In genomic region chr1:244050835-244051444, GRCh38 we compare ENCODE assay signal across 8 cellular contexts. TPM values are rescaled to one million over a fixed set of nuclear protein-coding genes. Genes with fewer than 3 reads are reported as not detected.
DNase-seq lines count a peak whose midpoint lies in the region; ATAC-seq, FAIRE-seq and TF ChIP-seq lines count a peak whose summit lies in the region.

Gene ZBTB18 (plus strand): TSS chr1:244051283. CDS start chr1:244051432, 149 bp downstream.

- H3K36me3 ChIP-seq in Loucy (ENCODE audit: insufficient read depth, low read length) (peaks cover 19% of the 10 kb centered on the region; the same call in 1 of the 2 replicates), esophagus (ENCODE audit: control insufficient read depth in 2 of 2, insufficient read depth in 2 of 2, low read length in 1 of 2) (peaks cover 3 to 14% of the 10 kb centered on the region in 2 donors)

- WGBS in esophagus, 2 donors, result 29 to 32% methylated on average over 4 of the region's 4 CpGs

- H3K9me3 ChIP-seq in Loucy (ENCODE audit: insufficient read depth, low read depth, low read length), result no peaks in the 10 kb centered on the region
- no peaks in the 10 kb centered on the region for H3K9me3 ChIP-seq in esophagus (ENCODE audit: control insufficient read depth in 2 of 2, insufficient read depth in 1 of 2, low read depth in 1 of 2, low read length in 1 of 2)

- H3K9ac ChIP-seq in Loucy (ENCODE audit: low read depth, low read length, poor library complexity, severe bottlenecking), result peak within 1 kb of the TSS; percentile 91

- peaks cover 39% of the 10 kb centered on the region for H3K4me1 ChIP-seq in Loucy (ENCODE audit: insufficient read depth, low read length, poor library complexity, severe bottlenecking)
- H3K4me1 ChIP-seq in esophagus (ENCODE audit: control insufficient read depth in 2 of 2, insufficient read depth in 2 of 2, low read length in 1 of 2), result no peaks in the 10 kb centered on the region

- H2AFZ ChIP-seq in Loucy (ENCODE audit: low read length), result no peak within 1 kb of the TSS

- DNase-seq in D721Med (ENCODE audit: insufficient read length, low spot score), result peak; percentile 68
- DNase-seq in mucosa of gallbladder (ENCODE audit: low spot score), result no peak

- H3K27me3 ChIP-seq in Loucy (ENCODE audit: insufficient read depth, low read length, poor library complexity, severe bottlenecking) (no peaks in the 10 kb centered on the region), esophagus (ENCODE audit: control insufficient read depth in 1 of 2, insufficient read depth in 2 of 2, low read length in 2 of 2) (no peaks in the 10 kb centered on the region)

- H3K27ac ChIP-seq in esophagus (ENCODE audit: low read depth in 2 of 2, low read length in 1 of 2), result peak within 1 kb of the TSS; percentile 12 to 57

- H3K9me2 ChIP-seq in Loucy (replicated peaks; ENCODE audit: low read depth, low read length), result no peaks in the 10 kb centered on the region

- TF ChIP-seq CTCF in D721Med (IDR thresholded peaks at IDR 0.05; ENCODE audit: insufficient read depth, missing control alignments) (no peak), Loucy (conservative IDR thresholded peaks at IDR 0.05; ENCODE audit: low read length) (no peak)

- peak within 1 kb of the TSS; percentile 98 for H3K4me2 ChIP-seq in Loucy (ENCODE audit: low read depth, low read length, poor library complexity, severe bottlenecking)

- H3F3A ChIP-seq in Loucy (ENCODE audit: low read depth), result no peaks in the 10 kb centered on the region

- H3K4me3 ChIP-seq in Loucy (ENCODE audit: low read length, poor library complexity, severe bottlenecking) (peak within 1 kb of the TSS; percentile 100), esophagus (ENCODE audit: low read depth in 1 of 2, low read length in 2 of 2) (peak within 1 kb of the TSS in 1 of 2 donors; percentile 97)

- ATAC-seq in SK-N-SH treated with all-trans-retinoic acid at 6 μM for 48 hours (peak; percentile 33), GM19455 (IDR thresholded peaks at IDR 0.05; ENCODE audit: unreplicated experiment) (no peak), GM21737 (IDR thresholded peaks at IDR 0.05; ENCODE audit: unreplicated experiment) (no peak), HG02970 (IDR thresholded peaks at IDR 0.05; ENCODE audit: low FRiP score, unreplicated experiment) (no peak)

- peaks cover 56% of the 10 kb centered on the region for H3K79me2 ChIP-seq in Loucy (ENCODE audit: insufficient read depth, low read length)

- peak; percentile 98 for FAIRE-seq in D721Med (lab: Jason Lieb, UNC)

- H4K20me1 ChIP-seq in Loucy (ENCODE audit: insufficient read depth, low read length, poor library complexity, severe bottlenecking), result peaks cover 37% of the 10 kb centered on the region

TF ChIP-seq in SK-N-SH treated with all-trans-retinoic acid at 6 μM for 48 hours, 23 proteins besides CTCF, POLR2A, EP300 and RAD21:
- TF ChIP-seq, protein P1, sequence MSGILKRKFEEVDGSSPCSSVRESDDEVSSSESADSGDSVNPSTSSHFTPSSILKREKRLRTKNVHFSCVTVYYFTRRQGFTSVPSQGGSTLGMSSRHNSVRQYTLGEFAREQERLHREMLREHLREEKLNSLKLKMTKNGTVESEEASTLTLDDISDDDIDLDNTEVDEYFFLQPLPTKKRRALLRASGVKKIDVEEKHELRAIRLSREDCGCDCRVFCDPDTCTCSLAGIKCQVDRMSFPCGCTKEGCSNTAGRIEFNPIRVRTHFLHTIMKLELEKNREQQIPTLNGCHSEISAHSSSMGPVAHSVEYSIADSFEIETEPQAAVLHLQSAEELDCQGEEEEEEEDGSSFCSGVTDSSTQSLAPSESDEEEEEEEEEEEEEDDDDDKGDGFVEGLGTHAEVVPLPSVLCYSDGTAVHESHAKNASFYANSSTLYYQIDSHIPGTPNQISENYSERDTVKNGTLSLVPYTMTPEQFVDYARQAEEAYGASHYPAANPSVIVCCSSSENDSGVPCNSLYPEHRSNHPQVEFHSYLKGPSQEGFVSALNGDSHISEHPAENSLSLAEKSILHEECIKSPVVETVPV (CRISPR knock-in tag; IDR thresholded peaks at IDR 0.05), result no peak
- TF ChIP-seq ZNF70 (CRISPR knock-in tag; IDR thresholded peaks at IDR 0.05) (no peak), ISL1 (CRISPR knock-in tag; IDR thresholded peaks at IDR 0.05) (0 out of 2 replicates have a peak, but pooled peaks have one; percentile 23), RARB (CRISPR knock-in tag; IDR thresholded peaks at IDR 0.05) (peak; percentile 34; the same call in 1 of the 2 replicates), ARNTL (CRISPR knock-in tag; IDR thresholded peaks at IDR 0.05; ENCODE audit: borderline replicate concordance, low read depth) (no peak), TOX (CRISPR knock-in tag; IDR thresholded peaks at IDR 0.05; ENCODE audit: borderline replicate concordance) (peak; percentile 42; the same call in 1 of the 2 replicates), ZNF8 (CRISPR knock-in tag; IDR thresholded peaks at IDR 0.05) (no peak), ZFP30 (CRISPR knock-in tag; IDR thresholded peaks at IDR 0.05) (no peak), ZNF565 (CRISPR knock-in tag; conservative IDR thresholded peaks at IDR 0.05; ENCODE audit: low read depth) (no peak), ZFP3 (CRISPR knock-in tag; IDR thresholded peaks at IDR 0.05) (no peak), ZC3H10 (CRISPR knock-in tag; IDR thresholded peaks at IDR 0.05) (peak; percentile 37), GLIS3 (CRISPR knock-in tag; IDR thresholded peaks at IDR 0.05) (0 out of 2 replicates have a peak, but pooled peaks have one; percentile 47), CREB5 (CRISPR knock-in tag; IDR thresholded peaks at IDR 0.05; ENCODE audit: low read depth) (no peak), OSR1 (CRISPR knock-in tag; IDR thresholded peaks at IDR 0.05) (no peak), PPARA (CRISPR knock-in tag; IDR thresholded peaks at IDR 0.05; ENCODE audit: borderline replicate concordance) (no peak)
- TF ChIP-seq, protein P2, sequence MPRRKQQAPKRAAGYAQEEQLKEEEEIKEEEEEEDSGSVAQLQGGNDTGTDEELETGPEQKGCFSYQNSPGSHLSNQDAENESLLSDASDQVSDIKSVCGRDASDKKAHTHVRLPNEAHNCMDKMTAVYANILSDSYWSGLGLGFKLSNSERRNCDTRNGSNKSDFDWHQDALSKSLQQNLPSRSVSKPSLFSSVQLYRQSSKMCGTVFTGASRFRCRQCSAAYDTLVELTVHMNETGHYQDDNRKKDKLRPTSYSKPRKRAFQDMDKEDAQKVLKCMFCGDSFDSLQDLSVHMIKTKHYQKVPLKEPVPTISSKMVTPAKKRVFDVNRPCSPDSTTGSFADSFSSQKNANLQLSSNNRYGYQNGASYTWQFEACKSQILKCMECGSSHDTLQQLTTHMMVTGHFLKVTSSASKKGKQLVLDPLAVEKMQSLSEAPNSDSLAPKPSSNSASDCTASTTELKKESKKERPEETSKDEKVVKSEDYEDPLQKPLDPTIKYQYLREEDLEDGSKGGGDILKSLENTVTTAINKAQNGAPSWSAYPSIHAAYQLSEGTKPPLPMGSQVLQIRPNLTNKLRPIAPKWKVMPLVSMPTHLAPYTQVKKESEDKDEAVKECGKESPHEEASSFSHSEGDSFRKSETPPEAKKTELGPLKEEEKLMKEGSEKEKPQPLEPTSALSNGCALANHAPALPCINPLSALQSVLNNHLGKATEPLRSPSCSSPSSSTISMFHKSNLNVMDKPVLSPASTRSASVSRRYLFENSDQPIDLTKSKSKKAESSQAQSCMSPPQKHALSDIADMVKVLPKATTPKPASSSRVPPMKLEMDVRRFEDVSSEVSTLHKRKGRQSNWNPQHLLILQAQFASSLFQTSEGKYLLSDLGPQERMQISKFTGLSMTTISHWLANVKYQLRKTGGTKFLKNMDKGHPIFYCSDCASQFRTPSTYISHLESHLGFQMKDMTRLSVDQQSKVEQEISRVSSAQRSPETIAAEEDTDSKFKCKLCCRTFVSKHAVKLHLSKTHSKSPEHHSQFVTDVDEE (CRISPR knock-in tag; IDR thresholded peaks at IDR 0.05), result 0 out of 2 replicates have a peak, but pooled peaks have one; percentile 8

RNA-seq across cellular contexts. Expression of gene ZBTB18, which starts in this region (rescaled TPM):
- 1 to 10 TPM; 3.0 to 3.5 TPM for polyA plus RNA-seq in esophagus
- 27.6 TPM for total RNA-seq in mucosa of gallbladder
